10 cellular contexts compared by ENCODE assay signal in genomic region chr12:47835017-47835830, GRCh38. TPM values are rescaled to one million over a fixed set of nuclear protein-coding genes. Genes with fewer than 3 reads are reported as not detected.
A peak's percentile ranks its signal among the peaks of the same experiment; 100 is the strongest.
DNase-seq lines count a peak whose midpoint lies in the region; ATAC-seq and TF ChIP-seq lines count a peak whose summit lies in the region.
"Had no signal": no experiment of that assay in that cellular context is flagged by ENCODE, and none has a peak within 500 bp of the region (broad histone marks: within the 10 kb centered on the region; RNA-seq: fewer than 3 reads in every experiment).

No MANE protein-coding gene starts in this region.

- peaks cover 76% of the 10 kb centered on the region for H3K4me1 Mint-ChIP-seq in activated naive CD4-positive, alpha-beta T cell treated with anti-CD3 and anti-CD28 coated beads for 36 hours (ENCODE audit: low read depth)
- H3K4me1 Mint-ChIP-seq in endodermal cell = peaks cover 23% of the 10 kb centered on the region
- H3K4me1 Mint-ChIP-seq in stimulated activated naive CD8-positive, alpha-beta T cell treated with anti-CD3 and anti-CD28 coated beads, Interleukin-15, amount 100 ng/mL, for 72 hours = peaks cover 89% of the 10 kb centered on the region

- no peak overlapping the region for H3K4me3 Mint-ChIP-seq in activated naive CD4-positive, alpha-beta T cell treated with anti-CD3 and anti-CD28 coated beads for 36 hours
- H3K4me3 Mint-ChIP-seq in endodermal cell = no peak overlapping the region
- peak overlapping the region in 1 of 2 donors; percentile 76 for H3K4me3 Mint-ChIP-seq in stimulated activated naive CD8-positive, alpha-beta T cell treated with anti-CD3 and anti-CD28 coated beads, Interleukin-15, amount 100 ng/mL, for 72 hours

- ATAC-seq in activated naive CD4-positive, alpha-beta T cell treated with anti-CD3 and anti-CD28 coated beads, Interleukin-2, amount 50 U/mL, for 72 hours = no peak
- no peak for ATAC-seq in stimulated activated naive CD8-positive, alpha-beta T cell treated with anti-CD3 and anti-CD28 coated beads, Interleukin-15, amount 100 ng/mL, for 72 hours
- ATAC-seq in GM18873 (IDR thresholded peaks at IDR 0.05; ENCODE audit: low FRiP score, unreplicated experiment) = no peak

- no peaks in the 10 kb centered on the region for H3K9me3 Mint-ChIP-seq in activated naive CD4-positive, alpha-beta T cell treated with anti-CD3 and anti-CD28 coated beads for 36 hours
- no peaks in the 10 kb centered on the region for H3K9me3 Mint-ChIP-seq in activated naive CD4-positive, alpha-beta T cell treated with anti-CD3 and anti-CD28 coated beads, Interleukin-2, amount 50 U/mL, for 72 hours
- H3K9me3 Mint-ChIP-seq in endodermal cell = no peaks in the 10 kb centered on the region
- H3K9me3 Mint-ChIP-seq in stimulated activated naive CD8-positive, alpha-beta T cell treated with anti-CD3 and anti-CD28 coated beads, Interleukin-15, amount 100 ng/mL, for 72 hours = no peaks in the 10 kb centered on the region

- intact Hi-C loops in activated naive CD4-positive, alpha-beta T cell treated with anti-CD3 and anti-CD28 coated beads for 36 hours (cut with micrococcal nuclease) = loop anchor here (5.0 kb wide), 1 partner anchor 803 kb away; no protein-coding TSS in a partner anchor
- intact Hi-C loops in colonic mucosa (cut with DNase I) = loop anchor here (5.0 kb wide), 2 partner anchors 33 to 53 kb away; no protein-coding TSS in a partner anchor

- no peaks in the 10 kb centered on the region for H3K27me3 Mint-ChIP-seq in activated naive CD4-positive, alpha-beta T cell treated with anti-CD3 and anti-CD28 coated beads for 36 hours (ENCODE audit: low read depth)
- peaks cover 4% of the 10 kb centered on the region for H3K27me3 Mint-ChIP-seq in endodermal cell (ENCODE audit: insufficient read depth)
- H3K27me3 Mint-ChIP-seq in stimulated activated naive CD8-positive, alpha-beta T cell treated with anti-CD3 and anti-CD28 coated beads, Interleukin-15, amount 100 ng/mL, for 72 hours = no peaks in the 10 kb centered on the region

- WGBS in endodermal cell (ENCODE audit: insufficient coverage in 1 of 2, insufficient read length in 1 of 2), 2 experiments = 90% methylated on average over 11 to 12 of the region's 12 CpGs

- H3F3A ChIP-seq in SU-DHL-6 (ENCODE audit: insufficient read depth) = peaks cover 60% of the 10 kb centered on the region

- CTCF ChIA-PET in activated naive CD4-positive, alpha-beta T cell treated with anti-CD3 and anti-CD28 coated beads for 36 hours (lab: Charles Lee) = interaction anchor here (0.6 to 22.0 kb wide), 9 partner anchors 18 to 120 kb away, joined by 3 to 848 read pairs (median 6); partner anchors contain the start of genes HDAC7, RAPGEF3 and SLC48A1

- H3K27ac ChIP-seq in SU-DHL-6 (ENCODE audit: low read depth, low read length) (peak overlapping the region; percentile 94), endodermal cell (ENCODE audit: low read depth, low read length) (no peak overlapping the region), colonic mucosa (no peak overlapping the region)
- H3K27ac ChIP-seq: VCaP had no signal

- no peaks in the 10 kb centered on the region for H3K36me3 Mint-ChIP-seq in activated naive CD4-positive, alpha-beta T cell treated with anti-CD3 and anti-CD28 coated beads for 36 hours (ENCODE audit: low read depth)
- H3K36me3 Mint-ChIP-seq in activated naive CD4-positive, alpha-beta T cell treated with anti-CD3 and anti-CD28 coated beads, Interleukin-2, amount 50 U/mL, for 72 hours = peaks cover 0 to 6% of the 10 kb centered on the region in 2 donors
- H3K36me3 Mint-ChIP-seq in endodermal cell (ENCODE audit: low read depth) = no peaks in the 10 kb centered on the region

- no peaks in the 10 kb centered on the region for H3K27me3 ChIP-seq in SU-DHL-6 (ENCODE audit: low read length)
- no peaks in the 10 kb centered on the region for H3K27me3 ChIP-seq in endodermal cell (ENCODE audit: control insufficient read depth, insufficient read depth, low read length, poor library complexity, severe bottlenecking)
- H3K27me3 ChIP-seq in colonic mucosa = no peaks in the 10 kb centered on the region
- H3K27me3 ChIP-seq: neutrophil had no signal

- H3K4me1 ChIP-seq in endodermal cell (ENCODE audit: control insufficient read depth, insufficient read depth, low read length) (no peaks in the 10 kb centered on the region), colonic mucosa (no peaks in the 10 kb centered on the region)

- H3K9me2 ChIP-seq in SU-DHL-6 (replicated peaks; ENCODE audit: insufficient read depth, low read length) = no peaks in the 10 kb centered on the region

- H3K4me2 ChIP-seq in SU-DHL-6 (ENCODE audit: low read depth, low read length, poor library complexity, severe bottlenecking) = peak overlapping the region; percentile 78

- H3K36me3 ChIP-seq in SU-DHL-6 (ENCODE audit: low read length) (no peaks in the 10 kb centered on the region), endodermal cell (ENCODE audit: control insufficient read depth, insufficient read depth, low read length) (no peaks in the 10 kb centered on the region), colonic mucosa (no peaks in the 10 kb centered on the region)
- H3K36me3 ChIP-seq: neutrophil had no signal

- H3K9ac ChIP-seq in SU-DHL-6 (ENCODE audit: low read length) (peak overlapping the region; percentile 56), endodermal cell (ENCODE audit: extremely low read depth, low read length, poor library complexity, severe bottlenecking) (no peak overlapping the region), colonic mucosa (ENCODE audit: low read depth in 2 of 2, low read length in 2 of 2) (no peak overlapping the region)

- TF ChIP-seq CTCF in SU-DHL-6 (IDR thresholded peaks at IDR 0.05; ENCODE audit: insufficient read depth, low read length, poor library complexity, severe bottlenecking) (no peak), endodermal cell (conservative IDR thresholded peaks at IDR 0.05) (no peak), colonic mucosa (IDR thresholded peaks at IDR 0.05) (no peak)

- H3K9me3 ChIP-seq in SU-DHL-6 (ENCODE audit: insufficient read depth, low read length) (no peaks in the 10 kb centered on the region), endodermal cell (ENCODE audit: control insufficient read depth, low read length) (no peaks in the 10 kb centered on the region), colonic mucosa (no peaks in the 10 kb centered on the region)
- H3K9me3 ChIP-seq: neutrophil had no signal

- H3K79me2 ChIP-seq in SU-DHL-6 (ENCODE audit: insufficient read depth, low read length) = no peaks in the 10 kb centered on the region

- DNase-seq in activated naive CD4-positive, alpha-beta T cell treated with anti-CD3 and anti-CD28 coated beads for 36 hours = no peak
- DNase-seq in activated naive CD4-positive, alpha-beta T cell treated with anti-CD3 and anti-CD28 coated beads, Interleukin-2, amount 50 U/mL, for 72 hours (ENCODE audit: low spot score in 2 of 2) = no peak
- DNase-seq in endodermal cell = no peak
- no peak for DNase-seq in stimulated activated naive CD8-positive, alpha-beta T cell treated with anti-CD3 and anti-CD28 coated beads, Interleukin-15, amount 100 ng/mL, for 72 hours
- DNase-seq in colonic mucosa = no peak
- no peak for DNase-seq in GF-D8 (lab: John Stamatoyannopoulos, UW)

- H4K20me1 ChIP-seq in SU-DHL-6 (ENCODE audit: low read depth, low read length) = no peaks in the 10 kb centered on the region

- peak overlapping the region; percentile 70 for H3K27ac Mint-ChIP-seq in activated naive CD4-positive, alpha-beta T cell treated with anti-CD3 and anti-CD28 coated beads for 36 hours
- peak overlapping the region in 1 of 2 donors; percentile 43 for H3K27ac Mint-ChIP-seq in activated naive CD4-positive, alpha-beta T cell treated with anti-CD3 and anti-CD28 coated beads, Interleukin-2, amount 50 U/mL, for 72 hours
- peak overlapping the region; percentile 28 for H3K27ac Mint-ChIP-seq in endodermal cell
- peak overlapping the region; percentile 15 to 42 for H3K27ac Mint-ChIP-seq in stimulated activated naive CD8-positive, alpha-beta T cell treated with anti-CD3 and anti-CD28 coated beads, Interleukin-15, amount 100 ng/mL, for 72 hours

- no peak overlapping the region for H3K4me3 ChIP-seq in SU-DHL-6 (ENCODE audit: insufficient read depth, low read length, poor library complexity, severe bottlenecking)
- no peak overlapping the region for H3K4me3 ChIP-seq in endodermal cell (ENCODE audit: low read length)
- no peak overlapping the region for H3K4me3 ChIP-seq in colonic mucosa

- no peak overlapping the region for H2AFZ ChIP-seq in SU-DHL-6 (ENCODE audit: low read depth, low read length, severe bottlenecking)

RNA-seq across cellular contexts. Expression of gene HDAC7, which starts 15.5 kb away (rescaled TPM):
- 100 to 1,000 TPM; 272 to 289 TPM for total RNA-seq in activated naive CD4-positive, alpha-beta T cell treated with anti-CD3 and anti-CD28 coated beads for 36 hours
- total RNA-seq in activated naive CD4-positive, alpha-beta T cell treated with anti-CD3 and anti-CD28 coated beads, Interleukin-2, amount 50 U/mL, for 72 hours = 100 to 1,000 TPM; 285 to 334 TPM
- total RNA-seq in endodermal cell (100 to 1,000 TPM; 146 to 154 TPM), colonic mucosa (10 to 100 TPM; 27.3 to 29.7 TPM)
- polyA plus RNA-seq in endodermal cell (2013, experiment 1 of 2) = 73.0 TPM
- 68.5 TPM for polyA plus RNA-seq in endodermal cell (2013, experiment 2 of 2)

Comparison
In these comparisons a context has a peak if more than half of its experiments do, and no peak if none do; other contexts are left out.
1. RNA of gene HDAC7, which starts 15.5 kb away (total RNA-seq): 285 to 334 TPM in activated naive CD4-positive, alpha-beta T cell treated with anti-CD3 and anti-CD28 coated beads, Interleukin-2, amount 50 U/mL, for 72 hours, 272 to 289 TPM in activated naive CD4-positive, alpha-beta T cell treated with anti-CD3 and anti-CD28 coated beads for 36 hours and 146 to 154 TPM in endodermal cell; 27.3 to 29.7 TPM in colonic mucosa; every median in the first group is over 4 times any median in the second.